In genomic region chr7:150047772-150048171, GRCh38 we compare ENCODE assay signal across 7 cellular contexts.
DNase-seq lines count a peak whose midpoint lies in the region; ATAC-seq and TF ChIP-seq lines count a peak whose summit lies in the region.
"Not testable (repeated sequence)": the region's sequence is repeated elsewhere in the genome, so short reads cannot be mapped to it uniquely, and the experiment has no call there.

No MANE protein-coding gene starts in this region.

- H3K4me3 Mint-ChIP-seq in GM23338 = peak overlapping the region; percentile 76
- peak overlapping the region; percentile 72 for H3K4me3 Mint-ChIP-seq in activated T-cell treated with anti-CD3 and anti-CD28 coated beads, Interleukin-2, amount 50 U/mL, for 4 hours
- H3K4me3 Mint-ChIP-seq in naive thymus-derived CD8-positive, alpha-beta T cell = peak overlapping the region; percentile 72 to 90 (median 82)

- peaks cover 24% of the 10 kb centered on the region for H3K27me3 Mint-ChIP-seq in GM23338 (ENCODE audit: insufficient read depth, low read depth, poor library complexity)
- peaks cover 37% of the 10 kb centered on the region for H3K27me3 Mint-ChIP-seq in activated T-cell treated with anti-CD3 and anti-CD28 coated beads, Interleukin-2, amount 50 U/mL, for 4 hours (ENCODE audit: low read depth)
- peaks cover 2 to 29% (median 6%) of the 10 kb centered on the region in 5 donors for H3K27me3 Mint-ChIP-seq in naive thymus-derived CD8-positive, alpha-beta T cell

- not testable (repeated sequence) for H3K27ac ChIP-seq in GM23338 (ENCODE audit: low read depth); PC-9; right atrium auricular region; spleen

- not testable (repeated sequence) for BruUV-seq in PC-9 (replicated peaks; lab: Mats Ljungman, UMichigan)

- CTCF ChIA-PET in PC-9 (lab: Charles Lee) = not testable (repeated sequence)

- H3K4me2 ChIP-seq in GM23338 (peak overlapping the region; percentile 88), PC-9 (peak overlapping the region; percentile 80)

- H3K36me3 Mint-ChIP-seq in GM23338 (ENCODE audit: low read depth); activated T-cell treated with anti-CD3 and anti-CD28 coated beads, Interleukin-2, amount 50 U/mL, for 4 hours (ENCODE audit: insufficient read depth); naive thymus-derived CD8-positive, alpha-beta T cell: not testable (repeated sequence)

- not testable (repeated sequence) for H4K20me1 ChIP-seq in GM23338 (replicated peaks; ENCODE audit: insufficient read depth); PC-9 (ENCODE audit: insufficient read depth)

- H3K79me2 ChIP-seq in GM23338 (replicated peaks; ENCODE audit: insufficient read depth); PC-9 (ENCODE audit: low read depth): not testable (repeated sequence)

- TF ChIP-seq POLR2A in spleen (IDR thresholded peaks at IDR 0.05) = not testable (repeated sequence)

- H3K27me3 ChIP-seq in GM23338 (ENCODE audit: insufficient read depth) (peaks cover 35% of the 10 kb centered on the region), spleen (replicated peaks in 1 of 7) (peaks cover 0 to 42% (median 18%) of the 10 kb centered on the region in 7 donors)
- H3K27me3 ChIP-seq in PC-9 (ENCODE audit: insufficient read depth, low read depth); right atrium auricular region: not testable (repeated sequence)

- H3K9me3 ChIP-seq in PC-9 (ENCODE audit: insufficient read depth, low read depth); right atrium auricular region; spleen: not testable (repeated sequence)

- not testable (repeated sequence) for ATAC-seq in GM23338
- peak; percentile 33 to 34 for ATAC-seq in activated T-cell treated with anti-CD3 and anti-CD28 coated beads, Interleukin-2, amount 50 U/mL, for 4 hours
- peak; percentile 13 to 46 for ATAC-seq in naive thymus-derived CD8-positive, alpha-beta T cell

- H3F3A ChIP-seq in GM23338 (replicated peaks; ENCODE audit: low read depth); PC-9 (ENCODE audit: insufficient read depth, low read depth): not testable (repeated sequence)

- WGBS in spleen, 5 donors = 0 to 4% (median 2%) methylated on average over 22 to 31 of the region's 31 CpGs

- not testable (repeated sequence) for TF ChIP-seq CTCF in GM23338 (conservative IDR thresholded peaks at IDR 0.05; ENCODE audit: low read depth in 2 of 2); PC-9 (conservative IDR thresholded peaks at IDR 0.05); right atrium auricular region (IDR thresholded peaks at IDR 0.05); spleen (IDR thresholded peaks at IDR 0.05 in 8 of 11, conservative IDR thresholded peaks at IDR 0.05 in 3 of 11)

- H3K4me1 ChIP-seq in GM23338 (ENCODE audit: insufficient read depth); PC-9 (replicated peaks; ENCODE audit: insufficient read depth): not testable (repeated sequence)
- peaks cover 0 to 16% of the 10 kb centered on the region in 2 donors for H3K4me1 ChIP-seq in right atrium auricular region
- peaks cover 0 to 21% (median 13%) of the 10 kb centered on the region in 6 donors for H3K4me1 ChIP-seq in spleen

- H3K36me3 ChIP-seq in GM23338 (ENCODE audit: insufficient read depth); PC-9 (ENCODE audit: low read depth); right atrium auricular region; spleen: not testable (repeated sequence)

- POLR2A ChIA-PET in PC-9 (lab: Charles Lee; ENCODE audit: unreplicated experiment) = not testable (repeated sequence)
- POLR2A ChIA-PET in naive thymus-derived CD8-positive, alpha-beta T cell (lab: Charles Lee) = interaction anchor here (0.6 to 0.7 kb wide), 2 partner anchors 117 to 308 kb away, joined by 3 to 6 read pairs; no protein-coding TSS in a partner anchor

- not testable (repeated sequence) for H3K9me2 ChIP-seq in GM23338 (ENCODE audit: insufficient read depth); PC-9 (ENCODE audit: insufficient read depth)

- H3K4me3 ChIP-seq in GM23338 (peak overlapping the region; percentile 71), PC-9 (peak overlapping the region; percentile 55), right atrium auricular region (peak overlapping the region; percentile 31 to 50), spleen (peak overlapping the region in 6 of 8 donors; percentile 19 to 57 (median 36))

- intact Hi-C loops in PC-9 (cut with micrococcal nuclease; ENCODE audit: unreplicated experiment) = loop anchor here (2.0 to 5.0 kb wide), 2 partner anchors 165 to 240 kb away; no protein-coding TSS in a partner anchor
- intact Hi-C loops in spleen (cut with DNase I; ENCODE audit: low total_unique reads) = not testable (repeated sequence)

- not testable (repeated sequence) for H3K9me3 Mint-ChIP-seq in GM23338; activated T-cell treated with anti-CD3 and anti-CD28 coated beads, Interleukin-2, amount 50 U/mL, for 4 hours; naive thymus-derived CD8-positive, alpha-beta T cell

- H3K27ac Mint-ChIP-seq in GM23338 = not testable (repeated sequence)
- H3K27ac Mint-ChIP-seq in naive thymus-derived CD8-positive, alpha-beta T cell = peak overlapping the region in 1 of 10 donors; percentile 33

- H3K4me1 Mint-ChIP-seq in GM23338 = peaks cover 13% of the 10 kb centered on the region
- peaks cover 13% of the 10 kb centered on the region for H3K4me1 Mint-ChIP-seq in activated T-cell treated with anti-CD3 and anti-CD28 coated beads, Interleukin-2, amount 50 U/mL, for 4 hours (ENCODE audit: low read depth)
- H3K4me1 Mint-ChIP-seq in naive thymus-derived CD8-positive, alpha-beta T cell = peaks cover 9 to 22% (median 15%) of the 10 kb centered on the region in 4 donors

- H2AFZ ChIP-seq in GM23338, PC-9: not testable (repeated sequence)

- not testable (repeated sequence) for DNase-seq in GM23338 (ENCODE audit: low spot score); activated T-cell treated with anti-CD3 and anti-CD28 coated beads, Interleukin-2, amount 50 U/mL, for 4 hours; right atrium auricular region (ENCODE audit: low spot score); spleen
- DNase-seq in PC-9 (peak in 1 of 2 experiments; percentile 25), cerebellum (ENCODE audit: low spot score) (peak; percentile 30)
- DNase-seq in naive thymus-derived CD8-positive, alpha-beta T cell = peak in 2 of 10 donors; percentile 9 to 36

TF ChIP-seq in GM23338, 12 proteins besides CTCF, POLR2A, EP300 and RAD21:
- peak; percentile 33 for TF ChIP-seq EZH2 (IDR thresholded peaks at IDR 0.05; ENCODE audit: low read depth, unreplicated experiment)
